In genomic region chr19:11505504-11506100, GRCh38 we compare ENCODE assay signal across 8 cellular contexts. TPM values are rescaled to one million over a fixed set of nuclear protein-coding genes. Genes with fewer than 3 reads are reported as not detected.
DNase-seq lines count a peak whose midpoint lies in the region; ATAC-seq and TF ChIP-seq lines count a peak whose summit lies in the region.

ZNF653 (minus strand) TSS chr19:11505839; CDS start chr19:11505786, 53 bp downstream.

- WGBS in thymus, result under 1% methylated on average over 65 of the region's 65 CpGs

- no peaks in the 10 kb centered on the region for H3K27me3 ChIP-seq in thymus (ENCODE audit: control insufficient read depth, insufficient read depth)

- ATAC-seq in HG02588 (IDR thresholded peaks at IDR 0.05; ENCODE audit: unreplicated experiment), result peak; percentile 48

- H3K36me3 ChIP-seq in thymus (ENCODE audit: control insufficient read depth, insufficient read depth), result peaks cover 3% of the 10 kb centered on the region

- H3K9me3 Mint-ChIP-seq in activated naive CD4-positive, alpha-beta T cell treated with anti-CD3 and anti-CD28 coated beads, Interleukin-2, amount 50 U/mL, for 24 hours, result no peaks in the 10 kb centered on the region
- peaks cover 10% of the 10 kb centered on the region for H3K9me3 Mint-ChIP-seq in glutamatergic neuron (ENCODE audit: unreplicated experiment)
- H3K9me3 Mint-ChIP-seq in osteocyte (ENCODE audit: unreplicated experiment), result no peaks in the 10 kb centered on the region

- H3K4me3 ChIP-seq in GM08714 (ENCODE audit: low read length), result peak within 1 kb of the TSS; percentile 65
- peak within 1 kb of the TSS; percentile 95 for H3K4me3 ChIP-seq in thymus (ENCODE audit: low read length)

- no peaks in the 10 kb centered on the region for H3K36me3 Mint-ChIP-seq in activated naive CD4-positive, alpha-beta T cell treated with anti-CD3 and anti-CD28 coated beads, Interleukin-2, amount 50 U/mL, for 24 hours
- H3K36me3 Mint-ChIP-seq in glutamatergic neuron (ENCODE audit: unreplicated experiment) (no peaks in the 10 kb centered on the region), osteocyte (ENCODE audit: unreplicated experiment) (peaks cover 4% of the 10 kb centered on the region)

- peak within 1 kb of the TSS; percentile 97 for H3K27ac ChIP-seq in thymus (ENCODE audit: low read depth)

- DNase-seq in NCI-H1092 (lab: John Stamatoyannopoulos, UW), result peak; percentile 95
- DNase-seq in SKM-1 (lab: John Stamatoyannopoulos, UW; ENCODE audit: unreplicated experiment), result peak; percentile 93
- peak; percentile 94 for DNase-seq in glutamatergic neuron
- peak; percentile 98 for DNase-seq in osteocyte (ENCODE audit: extremely low spot score, unreplicated experiment)

- peak within 1 kb of the TSS; percentile 84 for H3K27ac Mint-ChIP-seq in activated naive CD4-positive, alpha-beta T cell treated with anti-CD3 and anti-CD28 coated beads, Interleukin-2, amount 50 U/mL, for 24 hours
- H3K27ac Mint-ChIP-seq in glutamatergic neuron (ENCODE audit: unreplicated experiment), result peak within 1 kb of the TSS; percentile 75
- H3K27ac Mint-ChIP-seq in osteocyte (ENCODE audit: unreplicated experiment), result peak within 1 kb of the TSS; percentile 91

- peak within 1 kb of the TSS; percentile 86 for H3K4me3 Mint-ChIP-seq in activated naive CD4-positive, alpha-beta T cell treated with anti-CD3 and anti-CD28 coated beads, Interleukin-2, amount 50 U/mL, for 24 hours
- peak within 1 kb of the TSS; percentile 88 for H3K4me3 Mint-ChIP-seq in glutamatergic neuron (ENCODE audit: unreplicated experiment)
- H3K4me3 Mint-ChIP-seq in osteocyte (ENCODE audit: unreplicated experiment), result peak within 1 kb of the TSS; percentile 82

- peaks cover 14% of the 10 kb centered on the region for H3K4me1 Mint-ChIP-seq in activated naive CD4-positive, alpha-beta T cell treated with anti-CD3 and anti-CD28 coated beads, Interleukin-2, amount 50 U/mL, for 24 hours
- H3K4me1 Mint-ChIP-seq in glutamatergic neuron (ENCODE audit: low read depth, unreplicated experiment) (peaks cover 5% of the 10 kb centered on the region), osteocyte (ENCODE audit: unreplicated experiment) (peaks cover 19% of the 10 kb centered on the region)

- H3K27me3 Mint-ChIP-seq in activated naive CD4-positive, alpha-beta T cell treated with anti-CD3 and anti-CD28 coated beads, Interleukin-2, amount 50 U/mL, for 24 hours, result no peaks in the 10 kb centered on the region
- H3K27me3 Mint-ChIP-seq in glutamatergic neuron (ENCODE audit: unreplicated experiment) (peaks cover 11% of the 10 kb centered on the region), osteocyte (ENCODE audit: unreplicated experiment) (no peaks in the 10 kb centered on the region)

- no peak for TF ChIP-seq CTCF in glutamatergic neuron (IDR thresholded peaks at IDR 0.05; ENCODE audit: partially characterized antibody, unreplicated experiment)
- no peak for TF ChIP-seq CTCF in osteocyte (IDR thresholded peaks at IDR 0.05)

- peaks cover 5% of the 10 kb centered on the region for H3K4me1 ChIP-seq in thymus (ENCODE audit: control insufficient read depth, insufficient read depth, low read length)

- H3K9me3 ChIP-seq in thymus (ENCODE audit: control insufficient read depth), result no peaks in the 10 kb centered on the region

RNA-seq across cellular contexts. Expression of gene ZNF653, which starts in this region (rescaled TPM):
- total RNA-seq in glutamatergic neuron (ENCODE audit: unreplicated experiment), result 19.2 TPM
- total RNA-seq in osteocyte, result 10.3 and 15.1 TPM in 2 replicates
- 14.1 TPM for polyA plus RNA-seq in thymus

Comparison
In these comparisons a context has a peak if more than half of its experiments do, and no peak if none do; other contexts are left out.
1. Peak in every context shown above with its lines: DNase-seq, ATAC-seq, H3K4me3 ChIP-seq and H3K27ac ChIP-seq.